2 cellular contexts compared by ENCODE assay signal in the genomic region with DNA sequence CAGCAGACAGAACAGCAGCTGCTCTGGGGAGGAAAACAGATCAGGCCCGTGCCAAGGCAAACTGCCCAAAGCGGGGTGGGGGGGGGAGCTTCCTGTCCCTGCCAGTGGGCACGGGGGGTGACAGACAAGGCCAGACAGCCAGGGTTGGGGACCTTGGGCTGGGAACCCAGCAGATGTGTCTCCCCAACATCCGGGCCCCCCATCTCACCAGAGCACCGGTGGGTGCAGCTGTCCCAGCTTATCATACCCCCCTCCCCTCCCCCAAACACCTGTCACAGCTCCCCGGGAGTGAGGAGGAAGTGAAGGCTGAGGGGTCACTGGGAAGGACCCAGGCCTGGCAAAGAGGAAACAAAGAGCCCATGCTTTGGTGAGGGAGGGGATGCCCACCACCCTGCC.
TF ChIP-seq lines count a peak whose summit lies in the region.

No MANE protein-coding gene starts in this region.

TF ChIP-seq in HCT116, 20 proteins besides CTCF, POLR2A, EP300 and RAD21:
- TF ChIP-seq ZNF274 (IDR thresholded peaks at IDR 0.05; ENCODE audit: low read depth, low read length) (no peak), ZFX (IDR thresholded peaks at IDR 0.05) (no peak), EGR1 (IDR thresholded peaks at IDR 0.05; ENCODE audit: low read depth) (no peak), CBX3 (IDR thresholded peaks at IDR 0.05; ENCODE audit: low read depth) (no peak)

TF ChIP-seq in H1, 55 proteins besides CTCF, POLR2A, EP300 and RAD21:
- TF ChIP-seq KDM4A (IDR thresholded peaks at IDR 0.05; ENCODE audit: low read depth, low read length, severe bottlenecking) (no peak), HDAC2 (IDR thresholded peaks at IDR 0.05; ENCODE audit: borderline replicate concordance in 1 of 2, low read depth in 2 of 2, low read length in 2 of 2) (no peak), TAF1 (IDR thresholded peaks at IDR 0.05; ENCODE audit: low read depth, low read length) (no peak), SIX5 (IDR thresholded peaks at IDR 0.05; ENCODE audit: low read depth, low read length) (no peak), SUZ12 (IDR thresholded peaks at IDR 0.05; ENCODE audit: low read length) (no peak)
